ENCODE assay signal across 33 cellular contexts in genomic region chr7:33278095-33278494, GRCh38.
"Had no signal": no experiment of that assay in that cellular context is flagged by ENCODE, and none has a peak within 500 bp of the region (broad histone marks: within the 10 kb centered on the region; RNA-seq: fewer than 3 reads in every experiment).

No MANE protein-coding gene starts in this region.

- H3K27ac Mint-ChIP-seq: activated CD4-positive, alpha-beta memory T cell treated with anti-CD3 and anti-CD28 coated beads, Interleukin-2, amount 10 ng/mL, durations not matched to agents 7 days and 5 days; activated CD4-positive, alpha-beta T cell treated with anti-CD3 and anti-CD28 coated beads, Interleukin-2, amount 10 ng/mL, durations not matched to agents 7 days and 5 days; activated naive CD4-positive, alpha-beta T cell treated with anti-CD3 and anti-CD28 coated beads, Interleukin-2, amount 50 U/mL, for 24 hours; activated naive CD8-positive, alpha-beta T cell treated with anti-CD3 and anti-CD28 coated beads, Interleukin-2, amount 50 U/mL, for 24 hours; activated T-helper 2 cell treated with anti-CD3 and anti-CD28 coated beads, Interferon-gamma antibody, Interleukin-2, Interleukin-4, amounts not matched to agents 10 μg/mL and 5 μg/mL and 100 μg/mL, durations not matched to agents 14 hours and 24 hours and 36 hours; dendritic cell treated with granulocyte-macrophage colony-stimulating factor and Interleukin-4, amounts not matched to agents 40 ng/mL and 50 ng/mL, for 4 days; mesothelial cell of epicardium; naive B cell; nephron progenitor cell; progenitor cell of endocrine pancreas; stimulated activated effector memory CD8-positive, alpha-beta T cell treated with anti-CD3 and anti-CD28 coated beads, Interleukin-12 subunit alpha, Interleukin-12 subunit beta, amount 100 ng/mL, for 72 hours; stimulated activated naive CD8-positive, alpha-beta T cell treated with anti-CD3 and anti-CD28 coated beads, Interleukin-15, Interleukin-2, amounts not matched to agents 100 ng/mL and 50 ng/mL, for 24 hours; type B pancreatic cell; WTC11 had no signal

- H3K27me3 Mint-ChIP-seq: activated CD4-positive, alpha-beta memory T cell treated with anti-CD3 and anti-CD28 coated beads, Interleukin-2, amount 10 ng/mL, durations not matched to agents 7 days and 5 days; activated CD4-positive, alpha-beta T cell treated with anti-CD3 and anti-CD28 coated beads, Interleukin-2, amount 10 ng/mL, durations not matched to agents 7 days and 5 days; activated naive CD4-positive, alpha-beta T cell treated with anti-CD3 and anti-CD28 coated beads, Interleukin-2, amount 50 U/mL, for 24 hours; activated naive CD8-positive, alpha-beta T cell treated with anti-CD3 and anti-CD28 coated beads, Interleukin-2, amount 50 U/mL, for 24 hours; dendritic cell treated with granulocyte-macrophage colony-stimulating factor and Interleukin-4, amounts not matched to agents 40 ng/mL and 50 ng/mL, for 4 days; naive B cell; progenitor cell of endocrine pancreas; stimulated activated naive CD8-positive, alpha-beta T cell treated with anti-CD3 and anti-CD28 coated beads, Interleukin-15, Interleukin-2, amounts not matched to agents 100 ng/mL and 50 ng/mL, for 24 hours; type B pancreatic cell had no signal

- H3K4me1 ChIP-seq: esophagus muscularis mucosa, foreskin keratinocyte, heart left ventricle, sigmoid colon, vagina had no signal

- H3K27me3 ChIP-seq: esophagus muscularis mucosa, foreskin keratinocyte, heart left ventricle, neutrophil, ovary, sigmoid colon, vagina had no signal

- H3K4me3 Mint-ChIP-seq: activated CD4-positive, alpha-beta memory T cell treated with anti-CD3 and anti-CD28 coated beads, Interleukin-2, amount 10 ng/mL, durations not matched to agents 7 days and 5 days; activated CD4-positive, alpha-beta T cell treated with anti-CD3 and anti-CD28 coated beads, Interleukin-2, amount 10 ng/mL, durations not matched to agents 7 days and 5 days; activated naive CD4-positive, alpha-beta T cell treated with anti-CD3 and anti-CD28 coated beads, Interleukin-2, amount 50 U/mL, for 24 hours; activated naive CD8-positive, alpha-beta T cell treated with anti-CD3 and anti-CD28 coated beads, Interleukin-2, amount 50 U/mL, for 24 hours; activated T-cell treated with anti-CD3 and anti-CD28 coated beads, Interleukin-2, amount 50 U/mL, for 4 hours; dendritic cell treated with granulocyte-macrophage colony-stimulating factor and Interleukin-4, amounts not matched to agents 40 ng/mL and 50 ng/mL, for 4 days; immature natural killer cell; mesothelial cell of epicardium; nephron progenitor cell; stimulated activated effector memory CD8-positive, alpha-beta T cell treated with anti-CD3 and anti-CD28 coated beads, Interleukin-12 subunit alpha, Interleukin-12 subunit beta, amount 100 ng/mL, for 72 hours; stimulated activated naive CD8-positive, alpha-beta T cell treated with anti-CD3 and anti-CD28 coated beads, Interleukin-15, Interleukin-2, amounts not matched to agents 100 ng/mL and 50 ng/mL, for 24 hours; type B pancreatic cell; WTC11 had no signal

- H3K36me3 ChIP-seq: neutrophil, ovary, sigmoid colon had no signal

- ATAC-seq: activated naive CD8-positive, alpha-beta T cell treated with anti-CD3 and anti-CD28 coated beads, Interleukin-2, amount 50 U/mL, for 24 hours; activated T-cell treated with anti-CD3 and anti-CD28 coated beads, Interleukin-2, amount 50 U/mL, for 4 hours; foreskin keratinocyte; heart left ventricle; left colon; stimulated activated effector memory CD8-positive, alpha-beta T cell treated with anti-CD3 and anti-CD28 coated beads, Interleukin-12 subunit alpha, Interleukin-12 subunit beta, amount 100 ng/mL, for 72 hours; WTC11 had no signal

- H3K9me3 ChIP-seq: vagina had no signal

- DNase-seq: activated CD4-positive, alpha-beta memory T cell treated with anti-CD3 and anti-CD28 coated beads, Interleukin-2, amount 10 ng/mL, durations not matched to agents 7 days and 5 days; activated CD4-positive, alpha-beta T cell treated with anti-CD3 and anti-CD28 coated beads for 1 hour; activated CD4-positive, alpha-beta T cell treated with anti-CD3 and anti-CD28 coated beads, Interleukin-2, amount 10 ng/mL, durations not matched to agents 7 days and 5 days; activated naive CD8-positive, alpha-beta T cell treated with anti-CD3 and anti-CD28 coated beads, Interleukin-2, amount 50 U/mL, for 24 hours; activated T-cell treated with anti-CD3 and anti-CD28 coated beads, Interleukin-2, amount 50 U/mL, for 4 hours; amygdala; central memory CD4-positive, alpha-beta T cell; foreskin keratinocyte; heart left ventricle; hypothalamus; immature natural killer cell; kidney; left colon; mammary epithelial cell; naive B cell; nephron progenitor cell; ovary; sigmoid colon; small intestine; stimulated activated CD4-positive, alpha-beta T cell treated with anti-CD3 and anti-CD28 coated beads, Interleukin-4, amount 100 ng/mL, for 24 hours; T-helper 9 cell had no signal

- H3K4me1 Mint-ChIP-seq: activated CD4-positive, alpha-beta memory T cell treated with anti-CD3 and anti-CD28 coated beads, Interleukin-2, amount 10 ng/mL, durations not matched to agents 7 days and 5 days; activated CD4-positive, alpha-beta T cell treated with anti-CD3 and anti-CD28 coated beads, Interleukin-2, amount 10 ng/mL, durations not matched to agents 7 days and 5 days; activated naive CD4-positive, alpha-beta T cell treated with anti-CD3 and anti-CD28 coated beads, Interleukin-2, amount 50 U/mL, for 24 hours; activated naive CD8-positive, alpha-beta T cell treated with anti-CD3 and anti-CD28 coated beads, Interleukin-2, amount 50 U/mL, for 24 hours; mesothelial cell of epicardium; naive B cell; nephron progenitor cell; stimulated activated effector memory CD8-positive, alpha-beta T cell treated with anti-CD3 and anti-CD28 coated beads, Interleukin-12 subunit alpha, Interleukin-12 subunit beta, amount 100 ng/mL, for 72 hours; WTC11 had no signal

- H3K36me3 Mint-ChIP-seq: stimulated activated effector memory CD8-positive, alpha-beta T cell treated with anti-CD3 and anti-CD28 coated beads, Interleukin-12 subunit alpha, Interleukin-12 subunit beta, amount 100 ng/mL, for 72 hours had no signal

- H3K27ac ChIP-seq: esophagus muscularis mucosa, foreskin keratinocyte, heart left ventricle, neutrophil, ovary, sigmoid colon, vagina had no signal

- H3K4me3 ChIP-seq: esophagus muscularis mucosa, heart left ventricle, ovary, sigmoid colon, vagina had no signal
